ENCODE assay signal across 8 cellular contexts in genomic region chr13:72727417-72728289, GRCh38. TPM values are rescaled to one million over a fixed set of nuclear protein-coding genes. Genes with fewer than 3 reads are reported as not detected.
DNase-seq lines count a peak whose midpoint lies in the region; ATAC-seq lines count a peak whose summit lies in the region.

Gene BORA, plus strand, starts transcription at chr13:72727923. Its CDS starts 1,018 bp downstream, at chr13:72728941.
Gene MZT1, minus strand, starts transcription at chr13:72727629. Its CDS starts 27 bp downstream, at chr13:72727602.

- H3K4me1 ChIP-seq in CD4-positive, CD25-positive, alpha-beta regulatory T cell (ENCODE audit: control insufficient read depth, insufficient read depth, low read length, poor library complexity, severe bottlenecking), result peaks cover 41% of the 10 kb centered on the region

- H3K36me3 Mint-ChIP-seq in CD4-positive, CD25-positive, alpha-beta regulatory T cell, result peaks cover 17% of the 10 kb centered on the region
- H3K36me3 Mint-ChIP-seq in dendritic cell treated with granulocyte-macrophage colony-stimulating factor and Interleukin-4, amounts not matched to agents 40 ng/mL and 50 ng/mL, for 4 days (ENCODE audit: low read depth), result peaks cover 45% of the 10 kb centered on the region

- ATAC-seq in CD4-positive, CD25-positive, alpha-beta regulatory T cell (ENCODE audit: low read depth in 2 of 2), result peak; percentile 96
- ATAC-seq in GM19438 (IDR thresholded peaks at IDR 0.05; ENCODE audit: low read depth, unreplicated experiment), result peak; percentile 91
- peak; percentile 95 for ATAC-seq in HG03571 (IDR thresholded peaks at IDR 0.05; ENCODE audit: unreplicated experiment)
- peak; percentile 98 for ATAC-seq in left lobe of liver

- no peaks in the 10 kb centered on the region for H3K9me3 ChIP-seq in CD4-positive, CD25-positive, alpha-beta regulatory T cell (ENCODE audit: control insufficient read depth in 2 of 2, low read length in 2 of 2)

- no peaks in the 10 kb centered on the region for H3K27me3 ChIP-seq in CD4-positive, CD25-positive, alpha-beta regulatory T cell (ENCODE audit: control insufficient read depth, insufficient read depth, low read length)

- H3K36me3 ChIP-seq in CD4-positive, CD25-positive, alpha-beta regulatory T cell (ENCODE audit: control insufficient read depth, insufficient read depth, low read length), result peaks cover 2% of the 10 kb centered on the region

- H3K27ac Mint-ChIP-seq in CD4-positive, CD25-positive, alpha-beta regulatory T cell, result peak within 1 kb of the TSS; percentile 89 to 92 (median 90)
- peak within 1 kb of the TSS; percentile 92 for H3K27ac Mint-ChIP-seq in dendritic cell treated with granulocyte-macrophage colony-stimulating factor and Interleukin-4, amounts not matched to agents 40 ng/mL and 50 ng/mL, for 4 days

- peak within 1 kb of the TSS; percentile 91 to 97 (median 96) for H3K4me3 Mint-ChIP-seq in CD4-positive, CD25-positive, alpha-beta regulatory T cell
- H3K4me3 Mint-ChIP-seq in dendritic cell treated with granulocyte-macrophage colony-stimulating factor and Interleukin-4, amounts not matched to agents 40 ng/mL and 50 ng/mL, for 4 days, result peak within 1 kb of the TSS; percentile 95

- H3K27ac ChIP-seq in CD4-positive, CD25-positive, alpha-beta regulatory T cell (ENCODE audit: insufficient read depth, low read length, poor library complexity, severe bottlenecking), result peak within 1 kb of the TSS; percentile 73

- H3K4me3 ChIP-seq in CD4-positive, CD25-positive, alpha-beta regulatory T cell (ENCODE audit: low read depth, low read length), result peak within 1 kb of the TSS; percentile 93

- DNase-seq in CD4-positive, CD25-positive, alpha-beta regulatory T cell, result peak; percentile 90 to 99 (median 96)
- DNase-seq in NCI-H774 (lab: John Stamatoyannopoulos, UW), result peak; percentile 86
- peak; percentile 90 to 92 for DNase-seq in activated CD4-positive, alpha-beta T cell treated with anti-CD3 and anti-CD28 coated beads, Interleukin-2, amount 50 U/mL, for 24 hours (ENCODE audit: low read depth in 1 of 2, low spot score in 1 of 2)
- peak; percentile 98 for DNase-seq in left lobe of liver (ENCODE audit: low spot score)
- peak; percentile 94 to 95 for DNase-seq in stimulated activated CD4-positive, alpha-beta T cell treated with anti-CD3 and anti-CD28 coated beads, Interleukin-2, amount 100 ng/mL, for 24 hours

- intact Hi-C loops in dendritic cell treated with granulocyte-macrophage colony-stimulating factor and Interleukin-4, amounts not matched to agents 40 ng/mL and 50 ng/mL, for 4 days (cut with micrococcal nuclease), result loop anchor here (1.0 to 10.0 kb wide), 3 partner anchors 54 to 1433 kb away; partner anchors contain the start of genes DIS3 and KLF5

- H3K27me3 Mint-ChIP-seq in CD4-positive, CD25-positive, alpha-beta regulatory T cell, result no peaks in the 10 kb centered on the region
- no peaks in the 10 kb centered on the region for H3K27me3 Mint-ChIP-seq in dendritic cell treated with granulocyte-macrophage colony-stimulating factor and Interleukin-4, amounts not matched to agents 40 ng/mL and 50 ng/mL, for 4 days

- H3K9me3 Mint-ChIP-seq in CD4-positive, CD25-positive, alpha-beta regulatory T cell, result no peaks in the 10 kb centered on the region
- H3K9me3 Mint-ChIP-seq in dendritic cell treated with granulocyte-macrophage colony-stimulating factor and Interleukin-4, amounts not matched to agents 40 ng/mL and 50 ng/mL, for 4 days, result no peaks in the 10 kb centered on the region

- H3K4me1 Mint-ChIP-seq in CD4-positive, CD25-positive, alpha-beta regulatory T cell, result peaks cover 40 to 68% (median 55%) of the 10 kb centered on the region in 4 donors
- H3K4me1 Mint-ChIP-seq in dendritic cell treated with granulocyte-macrophage colony-stimulating factor and Interleukin-4, amounts not matched to agents 40 ng/mL and 50 ng/mL, for 4 days (ENCODE audit: low read depth), result peaks cover 38% of the 10 kb centered on the region

RNA-seq across cellular contexts. Expression of gene BORA, which starts in this region (rescaled TPM):
- 7.0 TPM for total RNA-seq in CD4-positive, CD25-positive, alpha-beta regulatory T cell
- polyA plus RNA-seq in CD4-positive, CD25-positive, alpha-beta regulatory T cell, result 10 to 100 TPM in 3 of 4 donors, 1 to 10 TPM in 1; 9.2 to 13.1 (median 11.4) TPM
- total RNA-seq in left lobe of liver, result 1.1 TPM

RNA-seq across cellular contexts. Expression of gene MZT1, which starts in this region (rescaled TPM):
- 8.8 TPM for total RNA-seq in CD4-positive, CD25-positive, alpha-beta regulatory T cell
- polyA plus RNA-seq in CD4-positive, CD25-positive, alpha-beta regulatory T cell, result 1 to 10 TPM; 6.1 to 8.0 (median 7.2) TPM
- 1.4 TPM for total RNA-seq in left lobe of liver

Comparison
In these comparisons a context has a peak if more than half of its experiments do, and no peak if none do; other contexts are left out.
1. Peak in every context shown above with its lines: DNase-seq, ATAC-seq, H3K4me3 ChIP-seq and H3K27ac ChIP-seq.